Comparison of ENCODE assay signal across 15 cellular contexts in the genomic region with DNA sequence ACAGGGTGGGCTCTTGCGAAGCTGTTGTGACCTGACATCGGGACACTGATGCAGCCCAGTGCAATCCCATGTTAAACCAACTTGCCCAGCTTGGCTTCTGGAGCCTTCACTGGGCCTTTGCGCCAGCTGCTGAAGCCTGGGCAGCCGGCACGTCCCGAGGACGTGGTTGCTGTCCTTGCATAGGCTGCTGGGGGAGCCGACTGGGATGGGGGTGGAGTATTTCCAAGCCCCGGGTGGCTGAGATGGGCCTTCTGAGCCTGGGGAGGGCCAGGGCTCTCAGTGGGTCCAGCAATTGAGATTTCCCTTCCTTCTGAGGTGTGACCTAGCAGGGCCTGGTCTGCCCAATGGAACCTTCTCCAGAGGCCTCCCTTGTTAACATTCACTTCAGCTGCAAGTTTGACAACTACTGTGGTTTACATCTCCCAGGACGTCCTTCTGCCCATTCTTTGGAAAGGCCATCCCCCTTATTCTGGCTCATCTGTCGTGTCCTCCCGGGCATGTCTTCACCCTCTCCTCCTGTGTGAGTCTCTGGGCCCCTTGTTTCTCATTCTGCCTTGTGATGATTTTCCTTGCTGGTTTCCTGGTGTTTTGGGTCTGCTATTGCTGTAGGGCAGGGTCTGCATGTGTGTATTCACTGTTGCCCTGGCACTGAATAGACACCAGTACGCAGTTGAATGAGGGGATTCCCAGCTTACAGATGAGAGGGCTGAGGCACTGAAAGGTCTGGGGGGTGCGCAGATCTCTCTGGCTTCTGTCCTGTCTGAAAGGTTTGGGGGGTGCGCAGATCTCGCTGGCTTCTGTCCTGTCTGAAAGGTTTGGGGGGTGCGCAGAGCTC. TPM values are rescaled to one million over a fixed set of nuclear protein-coding genes. Genes with fewer than 3 reads are reported as not detected.
A peak's percentile ranks its signal among the peaks of the same experiment; 100 is the strongest.
DNase-seq lines count a peak whose midpoint lies in the region; ATAC-seq and TF ChIP-seq lines count a peak whose summit lies in the region.
"Had no signal": no experiment of that assay in that cellular context is flagged by ENCODE, and none has a peak within 500 bp of the region (broad histone marks: within the 10 kb centered on the region; RNA-seq: fewer than 3 reads in every experiment).

No MANE protein-coding gene starts in this region.

- H3K4me3 Mint-ChIP-seq in endodermal cell (no peak overlapping the region), mesothelial cell of epicardium (no peak overlapping the region)
- H3K4me3 Mint-ChIP-seq: brain, nephron had no signal

- peaks cover 45% of the 10 kb centered on the region for H3K4me1 ChIP-seq in DND-41 (ENCODE audit: insufficient read depth, low read length)
- peaks cover 5% of the 10 kb centered on the region for H3K4me1 ChIP-seq in endodermal cell (ENCODE audit: control insufficient read depth, insufficient read depth, low read length)
- H3K4me1 ChIP-seq in sigmoid colon, result peaks cover 0 to 37% (median 20%) of the 10 kb centered on the region in 4 donors

- H3K9ac ChIP-seq in DND-41 (ENCODE audit: low read depth, low read length) (no peak overlapping the region), SK-N-MC (ENCODE audit: insufficient read length) (no peak overlapping the region), endodermal cell (ENCODE audit: extremely low read depth, low read length, poor library complexity, severe bottlenecking) (no peak overlapping the region)

- no peaks in the 10 kb centered on the region for H3K27me3 Mint-ChIP-seq in endodermal cell (ENCODE audit: insufficient read depth)
- no peaks in the 10 kb centered on the region for H3K27me3 Mint-ChIP-seq in mesothelial cell of epicardium (ENCODE audit: low read depth)
- H3K27me3 Mint-ChIP-seq: brain had no signal

- H3K4me3 ChIP-seq in DND-41 (ENCODE audit: low read depth in 1 of 2, low read length in 2 of 2), result no peak overlapping the region
- H3K4me3 ChIP-seq in SK-N-MC, result no peak overlapping the region
- H3K4me3 ChIP-seq in endodermal cell (ENCODE audit: low read length), result no peak overlapping the region
- H3K4me3 ChIP-seq in sigmoid colon, result no peak overlapping the region

- intact Hi-C loops in sigmoid colon (cut with DNase I), result no loop called here

- H3K9me3 ChIP-seq in DND-41 (ENCODE audit: insufficient read depth, low read length, severe bottlenecking) (no peaks in the 10 kb centered on the region), SK-N-MC (ENCODE audit: low read depth, low read length) (no peaks in the 10 kb centered on the region), endodermal cell (ENCODE audit: control insufficient read depth, low read length) (no peaks in the 10 kb centered on the region), sigmoid colon (no peaks in the 10 kb centered on the region)

- H3K27me3 ChIP-seq in DND-41 (ENCODE audit: insufficient read depth, low read length, poor library complexity), result no peaks in the 10 kb centered on the region
- H3K27me3 ChIP-seq in endodermal cell (ENCODE audit: control insufficient read depth, insufficient read depth, low read length, poor library complexity, severe bottlenecking), result no peaks in the 10 kb centered on the region
- H3K27me3 ChIP-seq in sigmoid colon, result no peaks in the 10 kb centered on the region

- no peak overlapping the region for H2AFZ ChIP-seq in DND-41 (ENCODE audit: low read depth, low read length)

- 90 to 96% methylated on average over 13 to 17 of the region's 17 CpGs for WGBS in endodermal cell (ENCODE audit: insufficient coverage in 1 of 2, insufficient read length in 1 of 2), 2 experiments
- WGBS in sigmoid colon, 2 donors, result 86 to 91% methylated on average over 17 of the region's 17 CpGs

- no peak for TF ChIP-seq EP300 in sigmoid colon (IDR thresholded peaks at IDR 0.05)

- H3K4me1 Mint-ChIP-seq in endodermal cell, result peaks cover 17% of the 10 kb centered on the region
- H3K4me1 Mint-ChIP-seq in mesothelial cell of epicardium, result peaks cover 2% of the 10 kb centered on the region
- H3K4me1 Mint-ChIP-seq: nephron had no signal

- ATAC-seq in DND-41 (ENCODE audit: insufficient read depth, low read depth), result no peak
- ATAC-seq: right cardiac atrium had no signal

- H3K36me3 Mint-ChIP-seq in endodermal cell (ENCODE audit: low read depth), result peaks cover 31% of the 10 kb centered on the region
- H3K36me3 Mint-ChIP-seq in mesothelial cell of epicardium, result peaks cover 7% of the 10 kb centered on the region

- H3K27ac ChIP-seq in DND-41 (ENCODE audit: low read length) (peak overlapping the region; percentile 22), SK-N-MC (peak overlapping the region; percentile 46; the same call in 1 of the 2 replicates), endodermal cell (ENCODE audit: low read depth, low read length) (no peak overlapping the region), sigmoid colon (no peak overlapping the region)
- H3K27ac ChIP-seq: VCaP had no signal

- TF ChIP-seq POLR2A in sigmoid colon (IDR thresholded peaks at IDR 0.05), result no peak

- no peaks in the 10 kb centered on the region for H3K9me3 Mint-ChIP-seq in endodermal cell
- H3K9me3 Mint-ChIP-seq in mesothelial cell of epicardium, result no peaks in the 10 kb centered on the region
- H3K9me3 Mint-ChIP-seq: brain, nephron had no signal

- H3K36me3 ChIP-seq in DND-41 (ENCODE audit: insufficient read depth, low read length) (peaks cover 45% of the 10 kb centered on the region), SK-N-MC (ENCODE audit: insufficient read depth, low read length) (peaks cover 10% of the 10 kb centered on the region), endodermal cell (ENCODE audit: control insufficient read depth, insufficient read depth, low read length) (peaks cover 42% of the 10 kb centered on the region), sigmoid colon (peaks cover 0 to 26% (median 4%) of the 10 kb centered on the region in 4 donors)

- TF ChIP-seq CTCF in DND-41 (IDR thresholded peaks at IDR 0.05; ENCODE audit: borderline replicate concordance, extremely low read depth, low read length, poor library complexity, severe bottlenecking), result no peak
- TF ChIP-seq CTCF in endodermal cell (conservative IDR thresholded peaks at IDR 0.05), result no peak
- TF ChIP-seq CTCF in sigmoid colon (IDR thresholded peaks at IDR 0.05), result no peak
- TF ChIP-seq CTCF in mesothelial cell of epicardium (IDR thresholded peaks at IDR 0.05; ENCODE audit: unreplicated experiment), result no peak

- peaks cover 56% of the 10 kb centered on the region for H4K20me1 ChIP-seq in DND-41 (ENCODE audit: insufficient read depth, low read length)

- peaks cover 28% of the 10 kb centered on the region for H3K79me2 ChIP-seq in DND-41 (ENCODE audit: insufficient read depth, low read length)

- DNase-seq in DND-41 (no peak), SK-N-MC (ENCODE audit: low read depth, low spot score) (no peak), endodermal cell (no peak), sigmoid colon (peak; percentile 38), DMS79 treated with DMSO at 0.1 percent for 48 hours (lab: John Stamatoyannopoulos, UW) (no peak), mesothelial cell of epicardium (ENCODE audit: low spot score in 2 of 2, unreplicated experiment in 2 of 2) (no peak), midbrain (lab: John Stamatoyannopoulos, UW) (no peak)
- DNase-seq: Kasumi-1, kidney, NCI-H2029, right cardiac atrium, SHP77 treated with DMSO at 0.1 percent for 48 hours had no signal

- no peak overlapping the region for H3K4me2 ChIP-seq in DND-41 (ENCODE audit: insufficient read depth, low read length)

- H3K27ac Mint-ChIP-seq in endodermal cell (peak overlapping the region; percentile 18), mesothelial cell of epicardium (no peak overlapping the region)

RNA-seq across cellular contexts. Expression of a gene that starts 34.4 kb away (rescaled TPM):
- total RNA-seq in endodermal cell (10 to 100 TPM; 60.9 to 68.5 TPM), sigmoid colon (10 to 100 TPM; 43.8 to 47.6 (median 46.2) TPM), mesothelial cell of epicardium (76.7 to 80.6 TPM (median 78.9 TPM) in 3 replicates)
- polyA plus RNA-seq in endodermal cell (2013, experiment 1 of 2), result 34.8 TPM
- 35.4 TPM for polyA plus RNA-seq in endodermal cell (2013, experiment 2 of 2)
- polyA plus RNA-seq in sigmoid colon, result 10 to 100 TPM; 12.6 to 23.1 (median 19.7) TPM

Comparison
In these comparisons a context has a peak if more than half of its experiments do, and no peak if none do; other contexts are left out.
1. H3K27ac ChIP-seq: peak in DND-41 (single experiment) and SK-N-MC (single experiment); none in endodermal cell (single experiment) and sigmoid colon (0 of 4).